In the genomic region with DNA sequence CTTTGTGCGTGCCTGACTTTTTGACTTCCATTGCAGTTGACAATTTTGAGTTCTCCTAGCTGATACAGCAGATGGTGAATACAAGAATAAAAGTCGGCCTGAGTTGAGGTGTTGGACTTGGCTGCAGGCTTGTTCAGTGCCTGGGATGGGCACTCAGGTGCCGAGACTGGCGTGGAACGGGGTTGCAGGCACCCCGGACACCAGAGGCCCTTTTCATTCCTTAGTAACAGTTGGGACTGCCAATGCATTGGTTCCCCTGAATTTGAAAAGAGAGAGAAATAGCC, we compare ENCODE assay signal across 8 cellular contexts. TPM values are rescaled to one million over a fixed set of nuclear protein-coding genes. Genes with fewer than 3 reads are reported as not detected.
DNase-seq lines count a peak whose midpoint lies in the region; ATAC-seq and TF ChIP-seq lines count a peak whose summit lies in the region.

No MANE protein-coding gene starts in this region.

- no peak overlapping the region for H2AK5ac ChIP-seq in trophoblast cell (ENCODE audit: low read length)

- H3K27ac ChIP-seq in DND-41 (ENCODE audit: low read length) (peak overlapping the region; percentile 61), RWPE1 (peak overlapping the region; percentile 94), esophagus (ENCODE audit: low read depth in 2 of 2, low read length in 1 of 2) (peak overlapping the region; percentile 95 to 99), trophoblast cell (ENCODE audit: low read depth, low read length) (no peak overlapping the region)

- H3K9ac ChIP-seq in DND-41 (ENCODE audit: low read depth, low read length) (peak overlapping the region; percentile 78), trophoblast cell (ENCODE audit: low read length) (peak overlapping the region; percentile 80)

- H3K79me1 ChIP-seq in trophoblast cell (ENCODE audit: low read length), result peaks cover 8% of the 10 kb centered on the region

- H4K91ac ChIP-seq in trophoblast cell (ENCODE audit: low read depth, low read length), result no peak overlapping the region

- CTCF ChIA-PET in RWPE1 (lab: Yijun Ruan, JAX), result no interaction called here

- POLR2A ChIA-PET in RWPE1 (lab: Yijun Ruan, JAX; ENCODE audit: low non-redundant PET), result no interaction called here

- H2AFZ ChIP-seq in DND-41 (ENCODE audit: low read depth, low read length), result no peak overlapping the region
- H2AFZ ChIP-seq in trophoblast cell (ENCODE audit: insufficient read depth, low read length, poor library complexity), result no peak overlapping the region

- in situ Hi-C loops in ACHN (cut with HindIII; ENCODE audit: low pct_ligation_motif_present, low pct_unique_long_range_greater_than_20kb, low sequenced_read_pairs), result no loop called here

- H3K79me2 ChIP-seq in DND-41 (ENCODE audit: insufficient read depth, low read length), result peaks cover 59% of the 10 kb centered on the region
- peaks cover 53% of the 10 kb centered on the region for H3K79me2 ChIP-seq in trophoblast cell (ENCODE audit: control insufficient read depth, insufficient read depth, low read length, poor library complexity)

- 44 to 55% methylated on average over 6 of the region's 6 CpGs for WGBS in esophagus, 2 donors
- WGBS in trophoblast cell (ENCODE audit: extremely low coverage, insufficient coverage, insufficient read length), result no CpG with 5 or more reads among the region's 6 CpGs

- no peaks in the 10 kb centered on the region for H3K9me3 ChIP-seq in DND-41 (ENCODE audit: insufficient read depth, low read length, severe bottlenecking)
- no peaks in the 10 kb centered on the region for H3K9me3 ChIP-seq in esophagus (ENCODE audit: control insufficient read depth in 2 of 2, insufficient read depth in 1 of 2, low read depth in 1 of 2, low read length in 1 of 2)
- peaks cover 4% of the 10 kb centered on the region for H3K9me3 ChIP-seq in trophoblast cell (ENCODE audit: insufficient read depth, low read depth, low read length)

- H3K18ac ChIP-seq in trophoblast cell (ENCODE audit: low read length), result no peak overlapping the region

- peak overlapping the region; percentile 91 for H3K4ac ChIP-seq in trophoblast cell (ENCODE audit: low read depth, low read length)

- no peak overlapping the region for H2BK12ac ChIP-seq in trophoblast cell (ENCODE audit: low read length)

- H4K12ac ChIP-seq in trophoblast cell (ENCODE audit: low read depth, low read length), result no peak overlapping the region

- H3K23ac ChIP-seq in trophoblast cell (ENCODE audit: low read length), result no peak overlapping the region

- peaks cover 53% of the 10 kb centered on the region for H4K20me1 ChIP-seq in DND-41 (ENCODE audit: insufficient read depth, low read length)

- no peak overlapping the region for H3K14ac ChIP-seq in trophoblast cell (ENCODE audit: low read length)

- H4K8ac ChIP-seq in trophoblast cell (ENCODE audit: low read depth, low read length), result no peak overlapping the region

- H3K4me2 ChIP-seq in DND-41 (ENCODE audit: insufficient read depth, low read length), result peak overlapping the region; percentile 95
- H3K4me2 ChIP-seq in trophoblast cell (ENCODE audit: low read length), result peak overlapping the region; percentile 83

- H3K4me3 ChIP-seq in DND-41 (ENCODE audit: low read depth in 1 of 2, low read length in 2 of 2), result peak overlapping the region; percentile 82 to 85
- H3K4me3 ChIP-seq in esophagus (ENCODE audit: low read depth in 1 of 2, low read length in 2 of 2), result peak overlapping the region; percentile 70 to 86
- peak overlapping the region; percentile 95 for H3K4me3 ChIP-seq in trophoblast cell (ENCODE audit: low read depth, low read length)

- H2BK120ac ChIP-seq in trophoblast cell (ENCODE audit: insufficient read depth, low read length, poor library complexity), result no peak overlapping the region

- TF ChIP-seq CTCF in DND-41 (IDR thresholded peaks at IDR 0.05; ENCODE audit: borderline replicate concordance, extremely low read depth, low read length, poor library complexity, severe bottlenecking) (no peak), RWPE1 (conservative IDR thresholded peaks at IDR 0.05; ENCODE audit: low read depth) (no peak)

- H3K27me3 ChIP-seq in DND-41 (ENCODE audit: insufficient read depth, low read length, poor library complexity) (no peaks in the 10 kb centered on the region), esophagus (ENCODE audit: control insufficient read depth in 1 of 2, insufficient read depth in 2 of 2, low read length in 2 of 2) (no peaks in the 10 kb centered on the region), trophoblast cell (ENCODE audit: insufficient read depth, low read length) (no peaks in the 10 kb centered on the region)

- ATAC-seq in DND-41 (ENCODE audit: insufficient read depth, low read depth) (no peak), GM18502 (IDR thresholded peaks at IDR 0.05; ENCODE audit: poor library complexity, unreplicated experiment) (no peak), GM21423 (IDR thresholded peaks at IDR 0.05; ENCODE audit: unreplicated experiment) (no peak)

- H3K36me3 ChIP-seq in DND-41 (ENCODE audit: insufficient read depth, low read length) (peaks cover 49% of the 10 kb centered on the region), esophagus (ENCODE audit: control insufficient read depth in 2 of 2, insufficient read depth in 2 of 2, low read length in 1 of 2) (peaks cover 0 to 7% of the 10 kb centered on the region in 2 donors), trophoblast cell (ENCODE audit: control insufficient read depth in 1 of 2, insufficient read depth in 2 of 2, low read length in 2 of 2) (peaks cover 19 to 23% of the 10 kb centered on the region in 2 experiments)

- H3K4me1 ChIP-seq in DND-41 (ENCODE audit: insufficient read depth, low read length) (peaks cover 43% of the 10 kb centered on the region), esophagus (ENCODE audit: control insufficient read depth in 2 of 2, insufficient read depth in 2 of 2, low read length in 1 of 2) (peaks cover 12 to 33% of the 10 kb centered on the region in 2 donors), trophoblast cell (ENCODE audit: control insufficient read depth in 1 of 2, insufficient read depth in 2 of 2, low read length in 2 of 2) (peaks cover 22 to 23% of the 10 kb centered on the region in 2 experiments)

- no peak overlapping the region for H2BK5ac ChIP-seq in trophoblast cell (ENCODE audit: low read depth, low read length, poor library complexity)

- DNase-seq in DND-41 (no peak), RWPE1 (ENCODE audit: low spot score) (no peak), trophoblast cell (no peak), NCI-H2227 (lab: John Stamatoyannopoulos, UW; ENCODE audit: unreplicated experiment) (no peak), ACHN (no peak)

RNA-seq across cellular contexts. Expression of a gene that starts 1.3 kb away (rescaled TPM):
- polyA plus RNA-seq in esophagus, result 10 to 100 TPM; 13.7 to 28.4 TPM
- 23.6 and 23.8 TPM in 2 replicates for polyA plus RNA-seq in trophoblast cell (2013)

RNA-seq across cellular contexts. Expression of a gene that starts 16.8 kb away (rescaled TPM):
- 10 to 100 TPM; 46.6 to 82.4 TPM for polyA plus RNA-seq in esophagus
- 41.3 and 45.5 TPM in 2 replicates for polyA plus RNA-seq in trophoblast cell (2013)

RNA-seq across cellular contexts. Expression of a gene that starts 17.0 kb away (rescaled TPM):
- polyA plus RNA-seq in esophagus, result 1 to 10 TPM; 2.9 to 6.9 TPM
- 2.2 and 2.6 TPM in 2 replicates for polyA plus RNA-seq in trophoblast cell (2013)

RNA-seq across cellular contexts. Expression of a gene that starts 38.2 kb away (rescaled TPM):
- polyA plus RNA-seq in esophagus, result 10 to 100 TPM; 17.0 to 30.1 TPM
- polyA plus RNA-seq in trophoblast cell (2013), result 10.6 and 11.1 TPM in 2 replicates

RNA-seq across cellular contexts. Expression of a gene that starts 40.2 kb away (rescaled TPM):
- 1 to 10 TPM; 1.7 to 4.0 TPM for polyA plus RNA-seq in esophagus
- 0.22 and 0.40 TPM in 2 replicates for polyA plus RNA-seq in trophoblast cell (2013)
